Comparison of ENCODE assay signal across 6 cellular contexts in the genomic region with DNA sequence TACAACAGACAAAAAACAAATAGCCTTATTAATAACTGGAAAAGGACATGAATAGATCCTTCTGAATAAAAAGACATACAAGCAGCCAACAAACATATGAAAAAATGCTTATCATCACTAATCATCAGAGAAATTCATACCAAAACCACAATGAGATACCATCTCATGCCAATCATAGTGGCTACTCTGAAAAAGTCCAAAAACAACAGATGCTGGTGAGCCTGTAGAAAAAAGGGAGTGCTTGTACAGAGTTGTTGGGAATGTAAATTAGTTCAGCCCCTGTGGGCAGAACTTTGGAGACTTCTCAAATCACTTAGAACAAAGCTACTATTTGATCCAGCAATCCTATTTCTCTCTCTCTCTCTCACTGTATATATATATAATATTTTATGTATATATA. TPM values are rescaled to one million over a fixed set of nuclear protein-coding genes. Genes with fewer than 3 reads are reported as not detected.
"Had no signal": no experiment of that assay in that cellular context is flagged by ENCODE, and none has a peak within 500 bp of the region (broad histone marks: within the 10 kb centered on the region; RNA-seq: fewer than 3 reads in every experiment).

No MANE protein-coding gene starts in this region.

RNA-seq across cellular contexts. Expression of gene OR4Q3, which starts 8.9 kb away (rescaled TPM):
- total RNA-seq: HepG2, HT-29, HT1080, IMR-90, K562 had no signal
- polyA plus RNA-seq: HepG2, IgD-negative memory B cell, IMR-90, K562 had no signal

RNA-seq across cellular contexts. Expression of gene OR4M1, which starts 21.0 kb away (rescaled TPM):
- total RNA-seq: HepG2, HT-29, HT1080, IMR-90, K562 had no signal
- polyA plus RNA-seq: HepG2, IgD-negative memory B cell, IMR-90, K562 had no signal

RNA-seq across cellular contexts. Expression of gene OR11H2, which starts 38.6 kb away (rescaled TPM):
- total RNA-seq: HepG2, HT-29, HT1080, IMR-90, K562 had no signal
- polyA plus RNA-seq: HepG2, IgD-negative memory B cell, IMR-90, K562 had no signal

RNA-seq across cellular contexts. Expression of gene OR4N2, which starts 51.3 kb away (rescaled TPM):
- total RNA-seq: HepG2, HT-29, HT1080, IMR-90, K562 had no signal
- polyA plus RNA-seq: HepG2, IgD-negative memory B cell, IMR-90, K562 had no signal
